Comparison of ENCODE assay signal across 28 cellular contexts in genomic region chr4:6106156-6106555, GRCh38.
"Had no signal": no experiment of that assay in that cellular context is flagged by ENCODE, and none has a peak within 500 bp of the region (broad histone marks: within the 10 kb centered on the region; RNA-seq: fewer than 3 reads in every experiment).

No MANE protein-coding gene starts in this region.

- H3K27me3 Mint-ChIP-seq: activated CD4-positive, alpha-beta T cell treated with anti-CD3 and anti-CD28 coated beads, Interleukin-2, amount 10 ng/mL, durations not matched to agents 24 days and 14 days; activated naive CD8-positive, alpha-beta T cell; T-helper 17 cell had no signal

- H3K4me3 Mint-ChIP-seq: activated CD4-positive, alpha-beta memory T cell treated with anti-CD3 and anti-CD28 coated beads for 36 hours; activated CD4-positive, alpha-beta T cell treated with anti-CD3 and anti-CD28 coated beads, Interleukin-2, amount 10 ng/mL, durations not matched to agents 24 days and 14 days; activated naive CD8-positive, alpha-beta T cell; activated T-cell treated with anti-CD3 and anti-CD28 coated beads, Interleukin-2, amount 50 U/mL, for 4 hours; naive thymus-derived CD4-positive, alpha-beta T cell; stimulated activated effector memory CD8-positive, alpha-beta T cell treated with anti-CD3 and anti-CD28 coated beads, Interleukin-12 subunit alpha, Interleukin-12 subunit beta, amount 100 ng/mL, for 72 hours; stimulated activated naive CD8-positive, alpha-beta T cell treated with anti-CD3 and anti-CD28 coated beads, Interleukin-15, Interleukin-2, amounts not matched to agents 100 ng/mL and 50 ng/mL, for 24 hours; T-helper 17 cell had no signal

- H3K36me3 Mint-ChIP-seq: activated naive CD8-positive, alpha-beta T cell had no signal

- H3K36me3 ChIP-seq: gastrocnemius medialis, prostate gland, thyroid gland had no signal

- H3K4me3 ChIP-seq: gastrocnemius medialis, hepatocyte, prostate gland, thyroid gland had no signal

- H3K4me1 ChIP-seq: gastrocnemius medialis, prostate gland, thyroid gland had no signal

- H3K4me1 Mint-ChIP-seq: activated CD4-positive, alpha-beta T cell treated with anti-CD3 and anti-CD28 coated beads, Interleukin-2, amount 10 ng/mL, durations not matched to agents 24 days and 14 days; stimulated activated effector memory CD8-positive, alpha-beta T cell treated with anti-CD3 and anti-CD28 coated beads, Interleukin-12 subunit alpha, Interleukin-12 subunit beta, amount 100 ng/mL, for 72 hours; T-helper 17 cell had no signal

- H3K9me3 Mint-ChIP-seq: activated CD4-positive, alpha-beta memory T cell treated with anti-CD3 and anti-CD28 coated beads for 36 hours; activated CD4-positive, alpha-beta T cell treated with anti-CD3 and anti-CD28 coated beads, Interleukin-2, amount 10 ng/mL, durations not matched to agents 24 days and 14 days; activated T-helper 2 cell treated with anti-CD3 and anti-CD28 coated beads, Interferon-gamma antibody, Interleukin-2, Interleukin-4, amounts not matched to agents 10 μg/mL and 5 μg/mL and 100 μg/mL, durations not matched to agents 14 hours and 24 hours and 36 hours; stimulated activated effector memory CD8-positive, alpha-beta T cell treated with anti-CD3 and anti-CD28 coated beads, Interleukin-12 subunit alpha, Interleukin-12 subunit beta, amount 100 ng/mL, for 72 hours; stimulated activated naive CD8-positive, alpha-beta T cell treated with anti-CD3 and anti-CD28 coated beads, Interleukin-15, Interleukin-2, amounts not matched to agents 100 ng/mL and 50 ng/mL, for 24 hours had no signal

- H3K9me3 ChIP-seq: gastrocnemius medialis, prostate gland, thyroid gland had no signal

- DNase-seq: activated CD4-positive, alpha-beta memory T cell treated with anti-CD3 and anti-CD28 coated beads for 36 hours; activated CD4-positive, alpha-beta T cell treated with anti-CD3 and anti-CD28 coated beads, Interleukin-2, amount 10 ng/mL, durations not matched to agents 24 days and 14 days; activated CD4-positive, CD25-positive, alpha-beta regulatory T cell treated with anti-CD3 and anti-CD28 coated beads, Interleukin-2, amount 50 U/mL, for 72 hours; activated naive CD4-positive, alpha-beta T cell treated with Interleukin-2 at 50 U/mL for 16 hours; activated T-cell treated with anti-CD3 and anti-CD28 coated beads, Interleukin-2, amount 50 U/mL, for 4 hours; anterior cingulate cortex; dermis blood vessel endothelial cell; effector memory CD4-positive, alpha-beta T cell; erythroblast; gastrocnemius medialis; glutamatergic neuron; left cardiac atrium; mammary epithelial cell; midbrain; naive thymus-derived CD4-positive, alpha-beta T cell; small intestine; stimulated activated CD4-positive, alpha-beta T cell treated with anti-CD3 and anti-CD28 coated beads, Interleukin-4, amount 100 ng/mL, for 24 hours; substantia nigra; T-helper 17 cell; T1000; thyroid gland had no signal

- ATAC-seq: activated T-cell treated with anti-CD3 and anti-CD28 coated beads, Interleukin-2, amount 50 U/mL, for 4 hours; gastrocnemius medialis; left cardiac atrium; naive thymus-derived CD4-positive, alpha-beta T cell; sciatic nerve; stimulated activated effector memory CD8-positive, alpha-beta T cell treated with anti-CD3 and anti-CD28 coated beads, Interleukin-12 subunit alpha, Interleukin-12 subunit beta, amount 100 ng/mL, for 72 hours; T-helper 17 cell had no signal

- H3K27ac Mint-ChIP-seq: activated CD4-positive, alpha-beta memory T cell treated with anti-CD3 and anti-CD28 coated beads for 36 hours; activated CD4-positive, alpha-beta T cell treated with anti-CD3 and anti-CD28 coated beads, Interleukin-2, amount 10 ng/mL, durations not matched to agents 24 days and 14 days; activated naive CD8-positive, alpha-beta T cell; activated T-helper 2 cell treated with anti-CD3 and anti-CD28 coated beads, Interferon-gamma antibody, Interleukin-2, Interleukin-4, amounts not matched to agents 10 μg/mL and 5 μg/mL and 100 μg/mL, durations not matched to agents 14 hours and 24 hours and 36 hours; stimulated activated effector memory CD8-positive, alpha-beta T cell treated with anti-CD3 and anti-CD28 coated beads, Interleukin-12 subunit alpha, Interleukin-12 subunit beta, amount 100 ng/mL, for 72 hours; stimulated activated naive CD8-positive, alpha-beta T cell treated with anti-CD3 and anti-CD28 coated beads, Interleukin-15, Interleukin-2, amounts not matched to agents 100 ng/mL and 50 ng/mL, for 24 hours; T-helper 17 cell had no signal
